ENCODE assay signal across 23 cellular contexts in the genomic region with DNA sequence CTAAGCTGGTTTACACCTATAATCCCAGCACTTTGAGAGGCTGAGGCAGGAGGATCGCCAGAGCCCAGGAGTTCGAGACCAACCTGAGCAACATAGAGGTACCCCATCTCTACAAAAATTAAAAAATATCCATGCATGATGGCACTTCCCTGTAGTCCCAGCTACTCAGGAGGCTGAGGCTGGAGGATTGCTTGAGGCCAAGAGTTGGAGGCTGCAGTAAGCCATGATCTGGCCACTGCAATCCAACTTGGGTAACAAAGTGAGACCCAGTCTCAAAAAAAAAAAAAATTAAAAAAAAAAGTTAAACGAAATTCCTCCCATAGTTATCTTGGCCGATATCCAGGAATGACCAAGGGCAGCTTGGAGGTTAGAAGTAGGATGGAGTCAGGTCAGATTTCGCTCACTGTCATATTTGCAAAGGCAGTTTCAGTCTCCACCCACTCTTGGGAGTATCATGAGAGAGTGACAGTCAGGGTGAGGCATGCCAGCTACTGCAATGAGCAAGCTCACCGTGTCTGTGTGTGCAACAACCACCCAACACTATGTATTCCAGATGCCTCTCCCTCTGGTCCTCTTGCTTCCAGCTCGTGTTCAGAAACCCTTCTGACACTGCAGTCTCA. TPM values are rescaled to one million over a fixed set of nuclear protein-coding genes. Genes with fewer than 3 reads are reported as not detected.
DNase-seq lines count a peak whose midpoint lies in the region; ATAC-seq and TF ChIP-seq lines count a peak whose summit lies in the region.
"Had no signal": no experiment of that assay in that cellular context is flagged by ENCODE, and none has a peak within 500 bp of the region (broad histone marks: within the 10 kb centered on the region; RNA-seq: fewer than 3 reads in every experiment).

No MANE protein-coding gene starts in this region.

- no peak overlapping the region for H3K27ac ChIP-seq in heart right ventricle
- H3K27ac ChIP-seq: cardiac muscle cell, left ventricle myocardium inferior had no signal

- H3K4me1 ChIP-seq in heart right ventricle, result peaks cover 0 to 2% (median 0%) of the 10 kb centered on the region in 9 donors
- H3K4me1 ChIP-seq: left ventricle myocardium inferior had no signal

- intact Hi-C loops in activated CD4-positive, alpha-beta memory T cell treated with anti-CD3 and anti-CD28 coated beads for 36 hours (cut with micrococcal nuclease), result no loop called here
- intact Hi-C loops in heart right ventricle (cut with DNase I), result loop anchor here in 1 of 10 donors (10.0 kb wide), 1 partner anchor 56 kb away; no protein-coding TSS in a partner anchor

- no peaks in the 10 kb centered on the region for H3K9me3 Mint-ChIP-seq in activated CD4-positive, alpha-beta memory T cell treated with anti-CD3 and anti-CD28 coated beads for 36 hours
- H3K9me3 Mint-ChIP-seq in activated CD4-positive, alpha-beta memory T cell treated with anti-CD3 and anti-CD28 coated beads, Interleukin-2, amount 10 ng/mL, durations not matched to agents 7 days and 5 days, result no peaks in the 10 kb centered on the region
- H3K9me3 Mint-ChIP-seq in stimulated activated effector memory CD8-positive, alpha-beta T cell treated with anti-CD3 and anti-CD28 coated beads, Interleukin-12 subunit alpha, Interleukin-12 subunit beta, amount 100 ng/mL, for 72 hours, result no peaks in the 10 kb centered on the region
- H3K9me3 Mint-ChIP-seq: activated T-helper 1 cell treated with anti-CD3 and anti-CD28 coated beads, Interleukin-12 subunit alpha, Interleukin-12 subunit beta, Interleukin-2, Interleukin-4 antibody, amounts not matched to agents 30 ng/mL and 10 ng/mL and 1 ng/mL, durations not matched to agents 14 hours and 24 hours and 36 hours; CD8-positive, alpha-beta T cell; T-cell had no signal

- DNase-seq in activated CD4-positive, alpha-beta memory T cell treated with anti-CD3 and anti-CD28 coated beads for 36 hours, result peak; percentile 42
- no peak for DNase-seq in activated CD4-positive, alpha-beta memory T cell treated with anti-CD3 and anti-CD28 coated beads, Interleukin-2, amount 10 ng/mL, durations not matched to agents 7 days and 5 days
- DNase-seq in RPMI8226 (peak; percentile 56), NCI-H748 (lab: John Stamatoyannopoulos, UW; ENCODE audit: unreplicated experiment) (no peak), OCI-M1 (lab: John Stamatoyannopoulos, UW) (no peak), heart right ventricle (no peak)
- no peak for DNase-seq in stimulated activated effector memory CD8-positive, alpha-beta T cell treated with anti-CD3 and anti-CD28 coated beads, Interleukin-12 subunit alpha, Interleukin-12 subunit beta, amount 100 ng/mL, for 72 hours (ENCODE audit: low spot score in 2 of 2)
- DNase-seq: CD8-positive, alpha-beta T cell; erythroblast; HFFc6; left ventricle myocardium inferior; mucosa of descending colon; NCI-H1436; NCI-H345; NK-92 treated with Interleukin-12 subunit alpha and Interleukin-12 subunit beta, amount 100 ng/mL, for 24 hours; Right ventricle myocardium superior; T-cell had no signal

- peak; percentile 49 for ATAC-seq in GM18868 (IDR thresholded peaks at IDR 0.05; ENCODE audit: unreplicated experiment)
- ATAC-seq in stimulated activated effector memory CD8-positive, alpha-beta T cell treated with anti-CD3 and anti-CD28 coated beads, Interleukin-12 subunit alpha, Interleukin-12 subunit beta, amount 100 ng/mL, for 72 hours, result peak; percentile 93
- ATAC-seq in heart right ventricle, result no peak
- ATAC-seq: CD8-positive, alpha-beta T cell; mucosa of descending colon; T-cell had no signal

- H3K9me3 ChIP-seq in heart right ventricle, result no peaks in the 10 kb centered on the region
- H3K9me3 ChIP-seq: left ventricle myocardium inferior, mucosa of descending colon had no signal

- POLR2A ChIA-PET in activated CD4-positive, alpha-beta memory T cell treated with anti-CD3 and anti-CD28 coated beads for 36 hours (lab: Charles Lee), result no interaction called here
- POLR2A ChIA-PET in activated CD4-positive, alpha-beta memory T cell treated with anti-CD3 and anti-CD28 coated beads, Interleukin-2, amount 10 ng/mL, durations not matched to agents 7 days and 5 days (lab: Charles Lee), result interaction anchor here (0.7 to 1.1 kb wide), 2 partner anchors 10 to 18 kb away, joined by 3 to 4 read pairs; partner anchors contain the start of gene INTS15

- no peak for TF ChIP-seq CTCF in heart right ventricle (IDR thresholded peaks at IDR 0.05)

- CTCF ChIA-PET in activated CD4-positive, alpha-beta memory T cell treated with anti-CD3 and anti-CD28 coated beads for 36 hours (lab: Charles Lee), result interaction anchor here (0.7 to 0.9 kb wide), 2 partner anchors 38 to 51 kb away, joined by 3 read pairs; no protein-coding TSS in a partner anchor
- CTCF ChIA-PET in activated CD4-positive, alpha-beta memory T cell treated with anti-CD3 and anti-CD28 coated beads, Interleukin-2, amount 10 ng/mL, durations not matched to agents 7 days and 5 days (lab: Charles Lee), result interaction anchor here (0.6 to 1.1 kb wide), 3 partner anchors 12 to 86 kb away, joined by 3 to 6 read pairs (median 3); no protein-coding TSS in a partner anchor

- 60 to 62% methylated on average over 7 of the region's 7 CpGs for WGBS in heart right ventricle, 2 donors

- H3K27me3 ChIP-seq in heart right ventricle, result peaks cover 0 to 9% (median 0%) of the 10 kb centered on the region in 7 donors
- H3K27me3 ChIP-seq: cardiac muscle cell had no signal

- no peak overlapping the region for H3K4me3 ChIP-seq in heart right ventricle
- H3K4me3 ChIP-seq: cardiac muscle cell, left ventricle myocardium inferior, mucosa of descending colon had no signal

- H3K4me1 Mint-ChIP-seq in activated CD4-positive, alpha-beta memory T cell treated with anti-CD3 and anti-CD28 coated beads for 36 hours (ENCODE audit: low read depth), result peaks cover 6% of the 10 kb centered on the region
- peaks cover 4% of the 10 kb centered on the region for H3K4me1 Mint-ChIP-seq in activated CD4-positive, alpha-beta memory T cell treated with anti-CD3 and anti-CD28 coated beads, Interleukin-2, amount 10 ng/mL, durations not matched to agents 7 days and 5 days
- no peaks in the 10 kb centered on the region for H3K4me1 Mint-ChIP-seq in stimulated activated effector memory CD8-positive, alpha-beta T cell treated with anti-CD3 and anti-CD28 coated beads, Interleukin-12 subunit alpha, Interleukin-12 subunit beta, amount 100 ng/mL, for 72 hours
- H3K4me1 Mint-ChIP-seq: T-cell had no signal

- H3K36me3 ChIP-seq in heart right ventricle, result no peaks in the 10 kb centered on the region
- H3K36me3 ChIP-seq: cardiac muscle cell, left ventricle myocardium inferior had no signal

- no peaks in the 10 kb centered on the region for H3K36me3 Mint-ChIP-seq in activated CD4-positive, alpha-beta memory T cell treated with anti-CD3 and anti-CD28 coated beads for 36 hours
- H3K36me3 Mint-ChIP-seq in activated CD4-positive, alpha-beta memory T cell treated with anti-CD3 and anti-CD28 coated beads, Interleukin-2, amount 10 ng/mL, durations not matched to agents 7 days and 5 days (ENCODE audit: low read depth), result no peaks in the 10 kb centered on the region
- no peaks in the 10 kb centered on the region for H3K36me3 Mint-ChIP-seq in stimulated activated effector memory CD8-positive, alpha-beta T cell treated with anti-CD3 and anti-CD28 coated beads, Interleukin-12 subunit alpha, Interleukin-12 subunit beta, amount 100 ng/mL, for 72 hours
- H3K36me3 Mint-ChIP-seq: CD8-positive, alpha-beta T cell; T-cell had no signal

- peaks cover 2% of the 10 kb centered on the region for H3K27me3 Mint-ChIP-seq in activated CD4-positive, alpha-beta memory T cell treated with anti-CD3 and anti-CD28 coated beads for 36 hours
- H3K27me3 Mint-ChIP-seq in activated CD4-positive, alpha-beta memory T cell treated with anti-CD3 and anti-CD28 coated beads, Interleukin-2, amount 10 ng/mL, durations not matched to agents 7 days and 5 days, result peaks cover 3% of the 10 kb centered on the region

- no peak overlapping the region for H3K4me3 Mint-ChIP-seq in activated CD4-positive, alpha-beta memory T cell treated with anti-CD3 and anti-CD28 coated beads for 36 hours
- H3K4me3 Mint-ChIP-seq in activated CD4-positive, alpha-beta memory T cell treated with anti-CD3 and anti-CD28 coated beads, Interleukin-2, amount 10 ng/mL, durations not matched to agents 7 days and 5 days, result no peak overlapping the region
- no peak overlapping the region for H3K4me3 Mint-ChIP-seq in stimulated activated effector memory CD8-positive, alpha-beta T cell treated with anti-CD3 and anti-CD28 coated beads, Interleukin-12 subunit alpha, Interleukin-12 subunit beta, amount 100 ng/mL, for 72 hours
- H3K4me3 Mint-ChIP-seq: activated T-helper 1 cell treated with anti-CD3 and anti-CD28 coated beads, Interleukin-12 subunit alpha, Interleukin-12 subunit beta, Interleukin-2, Interleukin-4 antibody, amounts not matched to agents 30 ng/mL and 10 ng/mL and 1 ng/mL, durations not matched to agents 14 hours and 24 hours and 36 hours; CD8-positive, alpha-beta T cell; HFFc6; T-cell had no signal

- no peak overlapping the region for H3K27ac Mint-ChIP-seq in activated CD4-positive, alpha-beta memory T cell treated with anti-CD3 and anti-CD28 coated beads for 36 hours
- H3K27ac Mint-ChIP-seq in activated CD4-positive, alpha-beta memory T cell treated with anti-CD3 and anti-CD28 coated beads, Interleukin-2, amount 10 ng/mL, durations not matched to agents 7 days and 5 days, result no peak overlapping the region
- H3K27ac Mint-ChIP-seq in stimulated activated effector memory CD8-positive, alpha-beta T cell treated with anti-CD3 and anti-CD28 coated beads, Interleukin-12 subunit alpha, Interleukin-12 subunit beta, amount 100 ng/mL, for 72 hours, result no peak overlapping the region
- H3K27ac Mint-ChIP-seq: activated T-helper 1 cell treated with anti-CD3 and anti-CD28 coated beads, Interleukin-12 subunit alpha, Interleukin-12 subunit beta, Interleukin-2, Interleukin-4 antibody, amounts not matched to agents 30 ng/mL and 10 ng/mL and 1 ng/mL, durations not matched to agents 14 hours and 24 hours and 36 hours; CD8-positive, alpha-beta T cell; HFFc6; T-cell had no signal

RNA-seq across cellular contexts. Expression of gene ZDHHC4, which starts 6.0 kb away (rescaled TPM):
- 10 to 100 TPM; 31.7 to 44.4 TPM for total RNA-seq in activated CD4-positive, alpha-beta memory T cell treated with anti-CD3 and anti-CD28 coated beads for 36 hours
- 10 to 100 TPM; 34.2 to 35.5 TPM for total RNA-seq in activated CD4-positive, alpha-beta memory T cell treated with anti-CD3 and anti-CD28 coated beads, Interleukin-2, amount 10 ng/mL, durations not matched to agents 7 days and 5 days
- 10 to 100 TPM; 29.7 to 53.5 (median 43.3) TPM for total RNA-seq in heart right ventricle
- 10 to 100 TPM; 25.5 to 54.2 TPM for polyA plus RNA-seq in heart right ventricle

RNA-seq across cellular contexts. Expression of gene INTS15, which starts 18.6 kb away (rescaled TPM):
- 10 to 100 TPM; 25.9 to 27.5 TPM for total RNA-seq in activated CD4-positive, alpha-beta memory T cell treated with anti-CD3 and anti-CD28 coated beads for 36 hours
- 10 to 100 TPM; 30.0 to 31.6 TPM for total RNA-seq in activated CD4-positive, alpha-beta memory T cell treated with anti-CD3 and anti-CD28 coated beads, Interleukin-2, amount 10 ng/mL, durations not matched to agents 7 days and 5 days
- 10 to 100 TPM in 9 of 10 donors, 1 to 10 TPM in 1; 9.8 to 22.0 (median 13.5) TPM for total RNA-seq in heart right ventricle
- polyA plus RNA-seq in heart right ventricle, result 10 to 100 TPM; 10.2 to 12.7 TPM

RNA-seq across cellular contexts. Expression of gene GRID2IP, which starts 20.0 kb away (rescaled TPM):
- under 1 TPM; 0.19 to 0.21 TPM for total RNA-seq in activated CD4-positive, alpha-beta memory T cell treated with anti-CD3 and anti-CD28 coated beads for 36 hours
- under 1 TPM; 0.15 to 0.28 TPM for total RNA-seq in activated CD4-positive, alpha-beta memory T cell treated with anti-CD3 and anti-CD28 coated beads, Interleukin-2, amount 10 ng/mL, durations not matched to agents 7 days and 5 days
- total RNA-seq in heart right ventricle, result under 1 TPM in 1 of 10 donors, not detected in 9; 0.11 TPM
- polyA plus RNA-seq in heart right ventricle, result under 1 TPM; 0.01 to 0.15 TPM
- total RNA-seq: Daoy, dermis microvascular lymphatic vessel endothelial cell, HFFc6, left ventricle myocardium inferior, Right ventricle myocardium superior had no signal
- polyA plus RNA-seq: AG04450 had no signal

RNA-seq across cellular contexts. Expression of gene ZNF853, which starts 44.1 kb away (rescaled TPM):
- 1 to 10 TPM in 1 of 2 experiments, under 1 TPM in 1; 0.99 to 1.2 TPM for total RNA-seq in activated CD4-positive, alpha-beta memory T cell treated with anti-CD3 and anti-CD28 coated beads for 36 hours
- under 1 TPM; 0.18 to 0.23 TPM for total RNA-seq in activated CD4-positive, alpha-beta memory T cell treated with anti-CD3 and anti-CD28 coated beads, Interleukin-2, amount 10 ng/mL, durations not matched to agents 7 days and 5 days
- 10 to 100 TPM in 8 of 10 donors, 1 to 10 TPM in 2; 8.8 to 16.3 (median 13.9) TPM for total RNA-seq in heart right ventricle
- polyA plus RNA-seq in heart right ventricle, result 1 to 10 TPM; 1.2 to 3.5 TPM

Comparison
In these comparisons a context has a peak if more than half of its experiments do, and no peak if none do; other contexts are left out.
1. DNase-seq: peak in activated CD4-positive, alpha-beta memory T cell treated with anti-CD3 and anti-CD28 coated beads for 36 hours (single experiment) and RPMI8226 (single experiment); none in activated CD4-positive, alpha-beta memory T cell treated with anti-CD3 and anti-CD28 coated beads, Interleukin-2, amount 10 ng/mL, durations not matched to agents 7 days and 5 days (single experiment), stimulated activated effector memory CD8-positive, alpha-beta T cell treated with anti-CD3 and anti-CD28 coated beads, Interleukin-12 subunit alpha, Interleukin-12 subunit beta, amount 100 ng/mL, for 72 hours (0 of 2), NCI-H748 (single experiment), OCI-M1 (single experiment) and heart right ventricle (0 of 2).
2. ATAC-seq: peak in GM18868 (single experiment) and stimulated activated effector memory CD8-positive, alpha-beta T cell treated with anti-CD3 and anti-CD28 coated beads, Interleukin-12 subunit alpha, Interleukin-12 subunit beta, amount 100 ng/mL, for 72 hours (single experiment); none in heart right ventricle (0 of 8).